ENCODE assay signal across 25 cellular contexts in genomic region chr11:102464037-102464436, GRCh38. TPM values are rescaled to one million over a fixed set of nuclear protein-coding genes. Genes with fewer than 3 reads are reported as not detected.
DNase-seq lines count a peak whose midpoint lies in the region; ATAC-seq and TF ChIP-seq lines count a peak whose summit lies in the region.
"Had no signal": no experiment of that assay in that cellular context is flagged by ENCODE, and none has a peak within 500 bp of the region (broad histone marks: within the 10 kb centered on the region; RNA-seq: fewer than 3 reads in every experiment).

No MANE protein-coding gene starts in this region.

- H3K4me2 ChIP-seq in BLaER1 treated with 17β-estradiol and CSF1 and Interleukin-3, amounts not matched to agents 10 nM and 100 nM: peak overlapping the region; percentile 27 to 69 (median 51); a peak in 15 of 22 replicates
- H3K4me2 ChIP-seq in trophoblast cell (ENCODE audit: low read length): no peak overlapping the region
- H3K4me2 ChIP-seq: A549, GM23338, PC-9 had no signal

- no peaks in the 10 kb centered on the region for H4K20me1 ChIP-seq in BLaER1 treated with 17β-estradiol and CSF1 and Interleukin-3, amounts not matched to agents 10 nM and 100 nM

- DNase-seq in trophoblast cell (no peak), substantia nigra (lab: John Stamatoyannopoulos, UW) (no peak), RWPE1 (ENCODE audit: low spot score) (no peak)
- DNase-seq: Caco-2; CD4-positive, CD25-positive, alpha-beta regulatory T cell; DND-41; Kasumi-1; MG63; NCI-H1417; NCI-H1694 treated with DMSO at 0.1 percent for 48 hours; NCI-H2081 treated with DMSO at 0.1 percent for 48 hours; NCI-H446 treated with DMSO at 0.1 percent for 48 hours; NCI-H526 treated with DMSO at 0.1 percent for 48 hours; PC-9; RPMI8226; SHP77 treated with DMSO at 0.1 percent for 48 hours; SW 1271 had no signal

- H3K9ac ChIP-seq in BLaER1 treated with 17β-estradiol and CSF1 and Interleukin-3, amounts not matched to agents 10 nM and 100 nM: peak overlapping the region in 1 of 11 experiments; percentile 26; a peak in 1 of 22 replicates
- H3K9ac ChIP-seq in trophoblast cell (ENCODE audit: low read length): no peak overlapping the region

- peak overlapping the region; percentile 80 for H2BK12ac ChIP-seq in trophoblast cell (ENCODE audit: low read length)

- H2BK5ac ChIP-seq in trophoblast cell (ENCODE audit: low read depth, low read length, poor library complexity): no peak overlapping the region

- H3K14ac ChIP-seq in trophoblast cell (ENCODE audit: low read length): no peak overlapping the region

- H3K9me3 ChIP-seq in BLaER1 treated with 17β-estradiol and CSF1 and Interleukin-3, amounts not matched to agents 10 nM and 100 nM (replicated peaks in 1 of 11): 0 out of 22 replicates have a peak, but pooled peaks cover 0 to 6% (median 0%) of the 10 kb centered on the region in 11 experiments
- no peaks in the 10 kb centered on the region for H3K9me3 ChIP-seq in HEK293 (ENCODE audit: control insufficient read depth, insufficient read depth, low read depth, low read length)
- H3K9me3 ChIP-seq in trophoblast cell (ENCODE audit: insufficient read depth, low read depth, low read length): no peaks in the 10 kb centered on the region
- H3K9me3 ChIP-seq: A549, Caco-2, HAP-1, MG63 had no signal

- no peak for ATAC-seq in HG02870 (IDR thresholded peaks at IDR 0.05; ENCODE audit: unreplicated experiment)
- ATAC-seq: A549, GM23338 had no signal

- POLR2A ChIA-PET in HEK293 (lab: Yijun Ruan, JAX): no interaction called here
- POLR2A ChIA-PET in RWPE1 (lab: Yijun Ruan, JAX; ENCODE audit: low non-redundant PET): no interaction called here

- H2AFZ ChIP-seq in trophoblast cell (ENCODE audit: insufficient read depth, low read length, poor library complexity): no peak overlapping the region
- H2AFZ ChIP-seq: GM23338, PC-9 had no signal

- H3K4me1 ChIP-seq in BLaER1 treated with 17β-estradiol and CSF1 and Interleukin-3, amounts not matched to agents 10 nM and 100 nM: peaks cover 33 to 52% (median 46%) of the 10 kb centered on the region in 10 experiments
- H3K4me1 ChIP-seq in HEK293 (ENCODE audit: control insufficient read depth, insufficient read depth, low read length) (no peaks in the 10 kb centered on the region), trophoblast cell (ENCODE audit: control insufficient read depth in 1 of 2, insufficient read depth in 2 of 2, low read length in 2 of 2) (peaks cover 11 to 16% of the 10 kb centered on the region in 2 experiments)

- peaks cover 3% of the 10 kb centered on the region for H3K79me2 ChIP-seq in trophoblast cell (ENCODE audit: control insufficient read depth, insufficient read depth, low read length, poor library complexity)

- H3K18ac ChIP-seq in trophoblast cell (ENCODE audit: low read length): no peak overlapping the region

- WGBS in trophoblast cell (ENCODE audit: extremely low coverage, insufficient coverage, insufficient read length): no CpG with 5 or more reads among the region's 9 CpGs

- H3K23ac ChIP-seq in trophoblast cell (ENCODE audit: low read length): no peak overlapping the region

- H3K4ac ChIP-seq in trophoblast cell (ENCODE audit: low read depth, low read length): no peak overlapping the region

- CTCF ChIA-PET in HEK293 (lab: Yijun Ruan, JAX): no interaction called here
- CTCF ChIA-PET in RWPE1 (lab: Yijun Ruan, JAX): interaction anchor here (0.7 kb wide), 1 partner anchor 1243 kb away, joined by 3 read pairs; no protein-coding TSS in a partner anchor

- H3K79me1 ChIP-seq in trophoblast cell (ENCODE audit: low read length): peaks cover 15% of the 10 kb centered on the region

- H2BK120ac ChIP-seq in trophoblast cell (ENCODE audit: insufficient read depth, low read length, poor library complexity): peak overlapping the region; percentile 24

- no peak for TF ChIP-seq CTCF in HEK293 (tag by site-specific recombination; IDR thresholded peaks at IDR 0.05)
- TF ChIP-seq CTCF in VCaP (conservative IDR thresholded peaks at IDR 0.05): no peak
- no peak for TF ChIP-seq CTCF in RWPE1 (conservative IDR thresholded peaks at IDR 0.05; ENCODE audit: low read depth)

- H3K27ac ChIP-seq in BLaER1 treated with 17β-estradiol and CSF1 and Interleukin-3, amounts not matched to agents 10 nM and 100 nM: peak overlapping the region in 4 of 11 experiments; percentile 19 to 33 (median 28); a peak in 3 of 22 replicates
- H3K27ac ChIP-seq in HEK293 (ENCODE audit: extremely low read depth, low read depth, low read length) (no peak overlapping the region), VCaP (peak overlapping the region; percentile 96), trophoblast cell (ENCODE audit: low read depth, low read length) (no peak overlapping the region), substantia nigra (ENCODE audit: low read depth, low read length, poor library complexity, severe bottlenecking) (no peak overlapping the region), RWPE1 (no peak overlapping the region)
- H3K27ac ChIP-seq: A549, PC-9 had no signal

- H4K8ac ChIP-seq in trophoblast cell (ENCODE audit: low read depth, low read length): no peak overlapping the region

- no peaks in the 10 kb centered on the region for H3K36me3 ChIP-seq in BLaER1 treated with 17β-estradiol and CSF1 and Interleukin-3, amounts not matched to agents 10 nM and 100 nM
- no peaks in the 10 kb centered on the region for H3K36me3 ChIP-seq in HEK293 (ENCODE audit: control insufficient read depth in 2 of 2, insufficient read depth in 1 of 2, low read length in 2 of 2)
- H3K36me3 ChIP-seq in trophoblast cell (ENCODE audit: control insufficient read depth in 1 of 2, insufficient read depth in 2 of 2, low read length in 2 of 2): no peaks in the 10 kb centered on the region
- H3K36me3 ChIP-seq: HAP-1, MG63 had no signal

- H4K91ac ChIP-seq in trophoblast cell (ENCODE audit: low read depth, low read length): no peak overlapping the region

- H4K12ac ChIP-seq in trophoblast cell (ENCODE audit: low read depth, low read length): no peak overlapping the region

- no peak overlapping the region for H3K4me3 ChIP-seq in BLaER1 treated with 17β-estradiol and CSF1 and Interleukin-3, amounts not matched to agents 10 nM and 100 nM
- H3K4me3 ChIP-seq in HEK293 (ENCODE audit: low read depth, low read length) (no peak overlapping the region), trophoblast cell (ENCODE audit: low read depth, low read length) (no peak overlapping the region)
- H3K4me3 ChIP-seq: A549, GM23338, HAP-1, MG63, PC-9, SK-N-MC had no signal

- H2AK5ac ChIP-seq in trophoblast cell (ENCODE audit: low read length): peak overlapping the region; percentile 94

- H3K27me3 ChIP-seq in BLaER1 treated with 17β-estradiol and CSF1 and Interleukin-3, amounts not matched to agents 10 nM and 100 nM: no peaks in the 10 kb centered on the region
- no peaks in the 10 kb centered on the region for H3K27me3 ChIP-seq in trophoblast cell (ENCODE audit: insufficient read depth, low read length)
- H3K27me3 ChIP-seq: MG63 had no signal

TF ChIP-seq in HEK293, 187 proteins besides CTCF, POLR2A, EP300 and RAD21:
- peak; percentile 61 for TF ChIP-seq ZNF549 (tag by site-specific recombination; IDR thresholded peaks at IDR 0.05)
- TF ChIP-seq ZNF169 (tag by site-specific recombination; IDR thresholded peaks at IDR 0.05): no peak

RNA-seq across cellular contexts. Expression of gene TMEM123, which starts 11.5 kb away (rescaled TPM):
- polyA plus RNA-seq in trophoblast cell (2013): 99.0 and 103 TPM in 2 replicates
